15 cellular contexts compared by ENCODE assay signal in genomic region chr10:126391162-126391880, GRCh38. TPM values are rescaled to one million over a fixed set of nuclear protein-coding genes. Genes with fewer than 3 reads are reported as not detected.
DNase-seq lines count a peak whose midpoint lies in the region; ATAC-seq and TF ChIP-seq lines count a peak whose summit lies in the region.
"Had no signal": no experiment of that assay in that cellular context is flagged by ENCODE, and none has a peak within 500 bp of the region (broad histone marks: within the 10 kb centered on the region; RNA-seq: fewer than 3 reads in every experiment).

No MANE protein-coding gene starts in this region.

- POLR2A ChIA-PET in naive thymus-derived CD8-positive, alpha-beta T cell (lab: Charles Lee) = no interaction called here

- H3K36me3 Mint-ChIP-seq in neural progenitor cell = peaks cover 2% of the 10 kb centered on the region
- H3K36me3 Mint-ChIP-seq in naive thymus-derived CD8-positive, alpha-beta T cell = peaks cover 0 to 11% (median 2%) of the 10 kb centered on the region in 3 donors

- peaks cover 36% of the 10 kb centered on the region for H3K27me3 Mint-ChIP-seq in neural progenitor cell (ENCODE audit: insufficient read depth, low read depth)
- H3K27me3 Mint-ChIP-seq in naive thymus-derived CD8-positive, alpha-beta T cell = peaks cover 16 to 34% (median 33%) of the 10 kb centered on the region in 5 donors

- H3K27ac ChIP-seq in neural progenitor cell = no peak overlapping the region
- H3K27ac ChIP-seq: BLaER1 treated with 17β-estradiol and CSF1 and Interleukin-3, amounts not matched to agents 10 nM and 100 nM; colonic mucosa had no signal

- no peaks in the 10 kb centered on the region for H3K9me3 ChIP-seq in neural progenitor cell (ENCODE audit: low read depth)
- H3K9me3 ChIP-seq: colonic mucosa had no signal

- no peak overlapping the region for H3K4me3 Mint-ChIP-seq in neural progenitor cell
- no peak overlapping the region for H3K4me3 Mint-ChIP-seq in naive thymus-derived CD8-positive, alpha-beta T cell
- H3K4me3 Mint-ChIP-seq: immature natural killer cell had no signal

- H3K4me1 ChIP-seq in neural progenitor cell = peaks cover 31% of the 10 kb centered on the region
- H3K4me1 ChIP-seq: BLaER1 treated with 17β-estradiol and CSF1 and Interleukin-3, amounts not matched to agents 10 nM and 100 nM; colonic mucosa had no signal

- H3K4me2 ChIP-seq in neural progenitor cell = peak overlapping the region; percentile 6
- H3K4me2 ChIP-seq: BLaER1 treated with 17β-estradiol and CSF1 and Interleukin-3, amounts not matched to agents 10 nM and 100 nM had no signal

- peaks cover 4% of the 10 kb centered on the region for H3K9me3 Mint-ChIP-seq in neural progenitor cell
- peaks cover 0 to 31% (median 4%) of the 10 kb centered on the region in 9 donors for H3K9me3 Mint-ChIP-seq in naive thymus-derived CD8-positive, alpha-beta T cell

- no peak for ATAC-seq in GM21447 (IDR thresholded peaks at IDR 0.05; ENCODE audit: unreplicated experiment)
- no peak for ATAC-seq in naive thymus-derived CD8-positive, alpha-beta T cell
- ATAC-seq: stimulated activated naive CD8-positive, alpha-beta T cell treated with anti-CD3 and anti-CD28 coated beads, Interleukin-15, Interleukin-2, amounts not matched to agents 100 U/mL and 50 U/mL, for 24 hours had no signal

- H3K4me3 ChIP-seq in fibroblast of mammary gland (ENCODE audit: control insufficient read depth, low read depth, low read length) (no peak overlapping the region), neural progenitor cell (no peak overlapping the region)
- H3K4me3 ChIP-seq: BLaER1 treated with 17β-estradiol and CSF1 and Interleukin-3, amounts not matched to agents 10 nM and 100 nM; colonic mucosa had no signal

- H3K4me1 Mint-ChIP-seq in neural progenitor cell = peaks cover 29% of the 10 kb centered on the region
- H3K4me1 Mint-ChIP-seq in naive thymus-derived CD8-positive, alpha-beta T cell = peaks cover 0 to 9% (median 5%) of the 10 kb centered on the region in 4 donors

- H4K20me1 ChIP-seq in neural progenitor cell (ENCODE audit: low read depth) = no peaks in the 10 kb centered on the region
- H4K20me1 ChIP-seq: BLaER1 treated with 17β-estradiol and CSF1 and Interleukin-3, amounts not matched to agents 10 nM and 100 nM had no signal

- H3F3A ChIP-seq in neural progenitor cell (ENCODE audit: low read depth) = peaks cover 18% of the 10 kb centered on the region

- no peaks in the 10 kb centered on the region for H3K36me3 ChIP-seq in neural progenitor cell
- H3K36me3 ChIP-seq: BLaER1 treated with 17β-estradiol and CSF1 and Interleukin-3, amounts not matched to agents 10 nM and 100 nM; colonic mucosa had no signal

- peaks cover 34% of the 10 kb centered on the region for H3K27me3 ChIP-seq in neural progenitor cell

- H3K27ac Mint-ChIP-seq in neural progenitor cell = no peak overlapping the region
- no peak overlapping the region for H3K27ac Mint-ChIP-seq in naive thymus-derived CD8-positive, alpha-beta T cell
- H3K27ac Mint-ChIP-seq: immature natural killer cell had no signal

- TF ChIP-seq CTCF in fibroblast of mammary gland (conservative IDR thresholded peaks at IDR 0.05; ENCODE audit: control insufficient read depth, insufficient read depth, low read depth, low read length) (no peak), neural progenitor cell (IDR thresholded peaks at IDR 0.05) (no peak)

- no peak overlapping the region for H3K9ac ChIP-seq in neural progenitor cell
- H3K9ac ChIP-seq: BLaER1 treated with 17β-estradiol and CSF1 and Interleukin-3, amounts not matched to agents 10 nM and 100 nM had no signal

- H2AFZ ChIP-seq in neural progenitor cell (replicated peaks) = no peak overlapping the region

- no peaks in the 10 kb centered on the region for H3K79me2 ChIP-seq in neural progenitor cell (ENCODE audit: low read depth)

- peak; percentile 54 for DNase-seq in Ammon's horn (ENCODE audit: low spot score)
- peak; percentile 51 for DNase-seq in RPMI7951 (ENCODE audit: low read depth)
- peak; percentile 83 for DNase-seq in fibroblast of mammary gland (ENCODE audit: low read depth)
- no peak for DNase-seq in neural progenitor cell (ENCODE audit: low spot score)
- no peak for DNase-seq in NCI-H2029 treated with DMSO at 0.1 percent for 48 hours (lab: John Stamatoyannopoulos, UW)
- DNase-seq in NCI-H2227 (lab: John Stamatoyannopoulos, UW; ENCODE audit: unreplicated experiment) = no peak
- DNase-seq in naive thymus-derived CD8-positive, alpha-beta T cell = no peak
- DNase-seq: activated CD4-positive, alpha-beta T cell treated with anti-CD3 and anti-CD28 coated beads for 1 hour; activated T-cell treated with anti-CD3 and anti-CD28 coated beads for 4 hours; colonic mucosa; immature natural killer cell; NCI-H1436; stimulated activated naive CD8-positive, alpha-beta T cell treated with anti-CD3 and anti-CD28 coated beads, Interleukin-15, Interleukin-2, amounts not matched to agents 100 U/mL and 50 U/mL, for 24 hours had no signal

RNA-seq across cellular contexts. Expression of gene ADAM12, which starts 3.0 kb away (rescaled TPM):
- 34.8 and 38.6 TPM in 2 replicates for total RNA-seq in RPMI7951 (2014; rRNA removed; shearing (Covaris generic))
- 7.4 and 8.0 TPM in 2 replicates for total RNA-seq in neural progenitor cell (ENCODE audit: low replicate concordance)
- under 1 TPM in 1 of 2 experiments, not detected in 1; 0.49 TPM for total RNA-seq in naive thymus-derived CD8-positive, alpha-beta T cell
- polyA plus RNA-seq in naive thymus-derived CD8-positive, alpha-beta T cell = not detected

Comparison
In these comparisons a context has a peak if more than half of its experiments do, and no peak if none do; other contexts are left out.
1. DNase-seq: peak in Ammon's horn (single experiment), RPMI7951 (single experiment) and fibroblast of mammary gland (single experiment); none in neural progenitor cell (single experiment), NCI-H2029 treated with DMSO at 0.1 percent for 48 hours (single experiment), NCI-H2227 (single experiment) and naive thymus-derived CD8-positive, alpha-beta T cell (0 of 10).